In the genomic region with DNA sequence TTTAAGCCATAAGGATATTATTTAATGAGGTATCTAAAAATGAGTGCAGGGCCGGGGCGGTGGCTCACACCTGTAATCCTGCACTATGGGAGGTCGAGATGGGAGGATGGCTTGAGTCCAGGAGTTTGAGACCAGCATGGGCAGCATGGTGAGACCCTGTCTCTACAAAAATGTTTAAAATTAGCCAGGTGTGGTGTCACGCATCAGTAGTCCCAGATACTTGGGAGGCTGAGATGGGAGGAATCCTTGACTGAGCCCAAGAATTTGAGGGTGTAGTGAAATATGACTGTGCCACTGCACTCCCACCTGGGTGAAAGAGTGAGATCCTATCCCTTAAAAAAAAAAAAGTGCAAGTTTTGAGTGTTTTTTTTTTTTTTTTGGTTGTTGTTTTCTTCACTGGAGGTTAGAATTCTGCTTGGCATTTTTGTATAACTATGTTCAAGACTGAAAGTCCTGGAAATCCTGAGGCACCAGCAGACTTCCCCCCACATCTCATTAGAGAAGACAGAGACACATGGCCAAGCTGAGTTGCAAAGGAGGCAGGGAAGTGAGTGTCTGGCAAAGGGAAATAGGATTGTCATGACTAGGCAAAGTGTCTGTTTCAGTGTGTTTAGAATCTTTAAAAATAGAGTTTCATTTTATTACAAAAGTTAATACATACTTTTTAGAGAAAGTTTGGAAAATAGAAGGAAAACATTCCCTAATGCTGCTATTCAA, we compare ENCODE assay signal across 33 cellular contexts.
"Had no signal": no experiment of that assay in that cellular context is flagged by ENCODE, and none has a peak within 500 bp of the region (broad histone marks: within the 10 kb centered on the region; RNA-seq: fewer than 3 reads in every experiment).

No MANE protein-coding gene starts in this region.

- H3K27ac ChIP-seq: Peyer's patch, SJSA1, WERI-Rb-1 had no signal

- ATAC-seq: activated CD8-positive, alpha-beta memory T cell treated with anti-CD3 and anti-CD28 coated beads, Interleukin-2, amount 10 ng/mL, durations not matched to agents 7 days and 5 days; activated naive CD8-positive, alpha-beta T cell treated with anti-CD3 and anti-CD28 coated beads, Interleukin-2, amount 50 U/mL, for 24 hours; PC-3 had no signal

- H3K4me3 Mint-ChIP-seq: activated CD4-positive, alpha-beta T cell treated with anti-CD3 and anti-CD28 coated beads, Interleukin-2, amount 10 ng/mL, durations not matched to agents 7 days and 5 days; activated CD8-positive, alpha-beta memory T cell treated with anti-CD3 and anti-CD28 coated beads, Interleukin-2, amount 10 ng/mL, durations not matched to agents 7 days and 5 days; activated naive CD4-positive, alpha-beta T cell treated with anti-CD3 and anti-CD28 coated beads, Interleukin-2, amount 10 ng/mL, durations not matched to agents 7 days and 5 days; activated naive CD8-positive, alpha-beta T cell; activated naive CD8-positive, alpha-beta T cell treated with anti-CD3 and anti-CD28 coated beads, Interleukin-2, amount 50 U/mL, for 24 hours; brain; T-helper 1 cell treated with Interleukin-12 subunit alpha and Interleukin-12 subunit beta and Interleukin-4 antibody, amounts not matched to agents 30 μg/mL and 1 μg/mL, for 36 hours had no signal

- H3K27me3 Mint-ChIP-seq: activated CD4-positive, alpha-beta T cell treated with anti-CD3 and anti-CD28 coated beads, Interleukin-2, amount 10 ng/mL, durations not matched to agents 7 days and 5 days; activated CD8-positive, alpha-beta memory T cell treated with anti-CD3 and anti-CD28 coated beads, Interleukin-2, amount 10 ng/mL, durations not matched to agents 7 days and 5 days; activated naive CD4-positive, alpha-beta T cell treated with anti-CD3 and anti-CD28 coated beads, Interleukin-2, amount 10 ng/mL, durations not matched to agents 7 days and 5 days; activated naive CD8-positive, alpha-beta T cell; activated naive CD8-positive, alpha-beta T cell treated with anti-CD3 and anti-CD28 coated beads, Interleukin-2, amount 50 U/mL, for 24 hours; brain had no signal

- H3K36me3 ChIP-seq: Peyer's patch, SJSA1, WERI-Rb-1 had no signal

- H3K27ac Mint-ChIP-seq: activated CD4-positive, alpha-beta T cell treated with anti-CD3 and anti-CD28 coated beads, Interleukin-2, amount 10 ng/mL, durations not matched to agents 7 days and 5 days; activated CD8-positive, alpha-beta memory T cell treated with anti-CD3 and anti-CD28 coated beads, Interleukin-2, amount 10 ng/mL, durations not matched to agents 7 days and 5 days; activated naive CD4-positive, alpha-beta T cell treated with anti-CD3 and anti-CD28 coated beads, Interleukin-2, amount 10 ng/mL, durations not matched to agents 7 days and 5 days; activated naive CD8-positive, alpha-beta T cell; activated naive CD8-positive, alpha-beta T cell treated with anti-CD3 and anti-CD28 coated beads, Interleukin-2, amount 50 U/mL, for 24 hours; brain; T-helper 1 cell treated with Interleukin-12 subunit alpha and Interleukin-12 subunit beta and Interleukin-4 antibody, amounts not matched to agents 30 μg/mL and 1 μg/mL, for 36 hours had no signal

- H3K9me3 ChIP-seq: Peyer's patch, SJSA1, SK-N-SH had no signal

- H3K27me3 ChIP-seq: Peyer's patch, SJSA1 had no signal

- H3K9me3 Mint-ChIP-seq: activated naive CD8-positive, alpha-beta T cell treated with anti-CD3 and anti-CD28 coated beads, Interleukin-2, amount 50 U/mL, for 24 hours had no signal

- DNase-seq: activated CD4-positive, alpha-beta T cell treated with anti-CD3 and anti-CD28 coated beads, Interleukin-2, amount 10 ng/mL, durations not matched to agents 7 days and 5 days; activated CD4-positive, alpha-beta T cell treated with anti-CD3 and anti-CD28 coated beads, Interleukin-2, amount 50 U/mL, for 48 hours; activated CD8-positive, alpha-beta memory T cell treated with anti-CD3 and anti-CD28 coated beads, Interleukin-2, amount 10 ng/mL, durations not matched to agents 7 days and 5 days; activated CD8-positive, alpha-beta memory T cell treated with anti-CD3 and anti-CD28 coated beads, Interleukin-2, amount 50 U/mL, for 48 hours; activated effector memory CD4-positive, alpha-beta T cell treated with Interleukin-2 at 50 U/mL for 16 hours; activated naive CD4-positive, alpha-beta T cell treated with anti-CD3 and anti-CD28 coated beads, Interleukin-2, amount 10 ng/mL, durations not matched to agents 7 days and 5 days; activated naive CD8-positive, alpha-beta T cell treated with anti-CD3 and anti-CD28 coated beads, Interleukin-2, amount 50 U/mL, for 24 hours; activated T-cell treated with anti-CD3 and anti-CD28 coated beads, Interleukin-2, amount 50 U/mL, for 48 hours; anterior cingulate cortex; cerebellar nuclear complex; Kasumi-1; MM.1S; MV-4-11; NCI-H1092; NCI-H1436 treated with DMSO at 0.1 percent for 48 hours; NCI-H187; NCI-H2029 treated with DMSO at 0.1 percent for 48 hours; NCI-H2107; NCI-H2171; NCI-H510A; NCI-H526; NCI-H748 treated with DMSO at 0.1 percent for 48 hours; NK-92 treated with Interleukin-12 subunit alpha and Interleukin-12 subunit beta, amount 100 ng/mL, for 24 hours; PC-3; Peyer's patch; RPMI8226; SHP77 treated with DMSO at 0.1 percent for 48 hours; SK-N-SH; WERI-Rb-1 had no signal

- H3K4me1 Mint-ChIP-seq: activated CD4-positive, alpha-beta T cell treated with anti-CD3 and anti-CD28 coated beads, Interleukin-2, amount 10 ng/mL, durations not matched to agents 7 days and 5 days; activated CD8-positive, alpha-beta memory T cell treated with anti-CD3 and anti-CD28 coated beads, Interleukin-2, amount 10 ng/mL, durations not matched to agents 7 days and 5 days; activated naive CD4-positive, alpha-beta T cell treated with anti-CD3 and anti-CD28 coated beads, Interleukin-2, amount 10 ng/mL, durations not matched to agents 7 days and 5 days; activated naive CD8-positive, alpha-beta T cell treated with anti-CD3 and anti-CD28 coated beads, Interleukin-2, amount 50 U/mL, for 24 hours; brain had no signal

- H3K4me1 ChIP-seq: Peyer's patch, SJSA1 had no signal

- H3K4me3 ChIP-seq: Peyer's patch, SJSA1 had no signal
